19 cellular contexts compared by ENCODE assay signal in genomic region chr2:130936451-130936850, GRCh38.
"Had no signal": no experiment of that assay in that cellular context is flagged by ENCODE, and none has a peak within 500 bp of the region (broad histone marks: within the 10 kb centered on the region; RNA-seq: fewer than 3 reads in every experiment).

No MANE protein-coding gene starts in this region.

- H3K4me1 ChIP-seq: psoas muscle, spleen, tibial artery, upper lobe of left lung, uterus had no signal

- ATAC-seq: left colon; naive thymus-derived CD4-positive, alpha-beta T cell; psoas muscle; sciatic nerve; stimulated activated memory B cell treated with anti-CD40 and anti-IgM and Interleukin-4, amounts not matched to agents 10 μg/mL and 1 μg/mL and 100 μg/mL, for 72 hours had no signal

- H3K4me3 ChIP-seq: hepatocyte, psoas muscle, spleen, tibial artery, upper lobe of left lung, uterus had no signal

- H3K9me3 ChIP-seq: uterus had no signal

- H3K36me3 ChIP-seq: spleen, tibial artery, upper lobe of left lung, uterus had no signal

- H3K27ac ChIP-seq: hepatocyte, psoas muscle, spleen, tibial artery, upper lobe of left lung, uterus had no signal

- DNase-seq: dermis blood vessel endothelial cell; endodermal cell; foreskin melanocyte; head of caudate nucleus; left colon; naive thymus-derived CD4-positive, alpha-beta T cell; nephron progenitor cell; psoas muscle; retina; spleen; stimulated activated CD4-positive, alpha-beta T cell treated with anti-CD3 and anti-CD28 coated beads, Interleukin-15, amount 100 ng/mL, for 24 hours; stimulated activated CD4-positive, alpha-beta T cell treated with anti-CD3 and anti-CD28 coated beads, Interleukin-1b, Interleukin-23, amount 100 ng/mL, for 48 hours; stimulated activated CD4-positive, alpha-beta T cell treated with anti-CD3 and anti-CD28 coated beads, Interleukin-4, amount 100 ng/mL, for 24 hours; tibial artery; upper lobe of left lung; uterus had no signal
